ENCODE assay signal across 33 cellular contexts in genomic region chr14:39615352-39615751, GRCh38.
"Had no signal": no experiment of that assay in that cellular context is flagged by ENCODE, and none has a peak within 500 bp of the region (broad histone marks: within the 10 kb centered on the region; RNA-seq: fewer than 3 reads in every experiment).

No MANE protein-coding gene starts in this region.

- ATAC-seq: activated T-cell treated with anti-CD3 and anti-CD28 coated beads, Interleukin-2, amount 50 U/mL, for 4 hours; activated T-helper 17 cell treated with anti-CD3 and anti-CD28 coated beads, Interleukin-2, amount 50 U/mL, for 72 hours; gastrocnemius medialis; naive thymus-derived CD8-positive, alpha-beta T cell; pancreas; stimulated activated naive B cell treated with anti-CD40 and anti-IgM and Interleukin-4, amounts not matched to agents 10 μg/mL and 1 μg/mL and 100 μg/mL, for 72 hours; T-helper 17 cell had no signal

- H3K4me1 ChIP-seq: breast epithelium, pancreas, prostate gland, sigmoid colon, stomach, suprapubic skin, transverse colon had no signal

- H3K27ac ChIP-seq: breast epithelium, gastrocnemius medialis, pancreas, prostate gland, sigmoid colon, stomach, suprapubic skin, transverse colon had no signal

- H3K4me3 Mint-ChIP-seq: activated CD4-positive, alpha-beta memory T cell treated with anti-CD3 and anti-CD28 coated beads for 36 hours; activated CD4-positive, alpha-beta T cell treated with anti-CD3 and anti-CD28 coated beads, Interleukin-2, amount 10 ng/mL, durations not matched to agents 24 days and 14 days; activated T-cell treated with anti-CD3 and anti-CD28 coated beads, Interleukin-2, amount 50 U/mL, for 4 hours; activated T-helper 17 cell treated with anti-CD3 and anti-CD28 coated beads, Interleukin-2, amount 50 U/mL, for 72 hours; central memory CD8-positive, alpha-beta T cell; neural crest cell; stimulated activated naive B cell treated with anti-CD40 and anti-IgM and Interleukin-4, amounts not matched to agents 10 μg/mL and 1 μg/mL and 100 μg/mL, for 72 hours; T-helper 17 cell had no signal

- H3K36me3 Mint-ChIP-seq: activated CD4-positive, alpha-beta memory T cell treated with anti-CD3 and anti-CD28 coated beads for 36 hours; stimulated activated naive B cell treated with anti-CD40 and anti-IgM and Interleukin-4, amounts not matched to agents 10 μg/mL and 1 μg/mL and 100 μg/mL, for 72 hours had no signal

- H3K4me1 Mint-ChIP-seq: activated CD4-positive, alpha-beta T cell treated with anti-CD3 and anti-CD28 coated beads, Interleukin-2, amount 10 ng/mL, durations not matched to agents 24 days and 14 days; activated T-helper 17 cell treated with anti-CD3 and anti-CD28 coated beads, Interleukin-2, amount 50 U/mL, for 72 hours; central memory CD8-positive, alpha-beta T cell; neural crest cell; stimulated activated naive B cell treated with anti-CD40 and anti-IgM and Interleukin-4, amounts not matched to agents 10 μg/mL and 1 μg/mL and 100 μg/mL, for 72 hours; T-helper 17 cell had no signal

- H3K36me3 ChIP-seq: breast epithelium, gastrocnemius medialis, pancreas, prostate gland, sigmoid colon, stomach, suprapubic skin, transverse colon had no signal

- DNase-seq: activated CD4-positive, alpha-beta memory T cell treated with anti-CD3 and anti-CD28 coated beads for 36 hours; activated CD4-positive, alpha-beta T cell treated with anti-CD3 and anti-CD28 coated beads, Interleukin-2, amount 10 ng/mL, durations not matched to agents 24 days and 14 days; activated CD4-positive, CD25-positive, alpha-beta regulatory T cell treated with anti-CD3 and anti-CD28 coated beads, Interleukin-2, amount 50 U/mL, for 72 hours; activated gamma-delta T cell treated with Interleukin-2 at 50 U/mL for 16 hours; activated naive CD4-positive, alpha-beta T cell treated with anti-CD3 and anti-CD28 coated beads, Interleukin-2, amount 50 U/mL, for 16 hours; activated T-cell treated with anti-CD3 and anti-CD28 coated beads, Interleukin-2, amount 50 U/mL, for 4 hours; amniotic stem cell; dermis blood vessel endothelial cell; effector memory CD4-positive, alpha-beta T cell; erythroblast; gastrocnemius medialis; glutamatergic neuron; hippocampal formation; kidney; naive thymus-derived CD8-positive, alpha-beta T cell; nucleus accumbens; pancreas; retina; sigmoid colon; small intestine; stimulated activated CD4-positive, alpha-beta T cell treated with anti-CD3 and anti-CD28 coated beads, Interleukin-1b, Interleukin-23, amount 100 ng/mL, for 48 hours; stimulated activated CD4-positive, alpha-beta T cell treated with anti-CD3 and anti-CD28 coated beads, Interleukin-4, amount 100 ng/mL, for 4 hours; stimulated activated CD8-positive, alpha-beta memory T cell treated with anti-CD3 and anti-CD28 coated beads, Interleukin-4, amount 100 ng/mL, for 48 hours; stimulated activated naive B cell treated with anti-CD40 and anti-IgM and Interleukin-4, amounts not matched to agents 10 μg/mL and 1 μg/mL and 100 μg/mL, for 72 hours; stomach; T-helper 17 cell; transverse colon had no signal

- H3K27me3 ChIP-seq: breast epithelium, gastrocnemius medialis, pancreas, sigmoid colon, stomach, suprapubic skin, transverse colon had no signal

- H3K27me3 Mint-ChIP-seq: activated CD4-positive, alpha-beta memory T cell treated with anti-CD3 and anti-CD28 coated beads for 36 hours; activated CD4-positive, alpha-beta T cell treated with anti-CD3 and anti-CD28 coated beads, Interleukin-2, amount 10 ng/mL, durations not matched to agents 24 days and 14 days; activated T-helper 17 cell treated with anti-CD3 and anti-CD28 coated beads, Interleukin-2, amount 50 U/mL, for 72 hours; central memory CD8-positive, alpha-beta T cell; naive thymus-derived CD8-positive, alpha-beta T cell; stimulated activated naive B cell treated with anti-CD40 and anti-IgM and Interleukin-4, amounts not matched to agents 10 μg/mL and 1 μg/mL and 100 μg/mL, for 72 hours; T-helper 17 cell had no signal

- H3K4me3 ChIP-seq: breast epithelium, gastrocnemius medialis, pancreas, prostate gland, sigmoid colon, stomach, suprapubic skin, transverse colon had no signal

- H3K27ac Mint-ChIP-seq: activated CD4-positive, alpha-beta memory T cell treated with anti-CD3 and anti-CD28 coated beads for 36 hours; activated CD4-positive, alpha-beta T cell treated with anti-CD3 and anti-CD28 coated beads, Interleukin-2, amount 10 ng/mL, durations not matched to agents 24 days and 14 days; activated T-helper 17 cell treated with anti-CD3 and anti-CD28 coated beads, Interleukin-2, amount 50 U/mL, for 72 hours; stimulated activated naive B cell treated with anti-CD40 and anti-IgM and Interleukin-4, amounts not matched to agents 10 μg/mL and 1 μg/mL and 100 μg/mL, for 72 hours; T-helper 17 cell had no signal

- H3K9me3 ChIP-seq: breast epithelium, gastrocnemius medialis, pancreas, prostate gland, sigmoid colon, transverse colon had no signal
